2 cellular contexts compared by ENCODE assay signal in the genomic region with DNA sequence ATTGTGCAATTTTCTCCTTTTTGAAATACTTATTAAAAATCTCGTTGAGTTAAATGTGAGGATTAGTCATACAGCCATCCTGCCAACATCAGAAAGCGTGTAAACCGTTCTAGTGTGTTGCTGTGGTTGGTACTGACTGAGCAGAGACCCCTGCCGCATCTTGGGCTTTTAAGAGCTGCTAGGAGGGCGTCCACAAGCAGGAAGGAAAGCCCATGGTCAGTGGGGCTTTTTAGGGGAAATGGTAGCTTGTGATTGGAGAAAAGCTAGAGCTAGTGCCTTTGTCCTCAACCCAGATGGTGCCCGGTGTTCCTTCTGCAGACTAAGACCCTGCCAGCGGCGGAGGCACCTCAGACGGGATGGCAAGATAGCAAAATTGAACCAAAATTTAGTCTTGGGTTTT.
A peak's percentile ranks its signal among the peaks of the same experiment; 100 is the strongest.
TF ChIP-seq lines count a peak whose summit lies in the region.

No MANE protein-coding gene starts in this region.

TF ChIP-seq in K562, 482 proteins besides CTCF, POLR2A, EP300 and RAD21:
- TF ChIP-seq HMBOX1 (IDR thresholded peaks at IDR 0.05) = 0 out of 2 replicates have a peak, but pooled peaks have one; percentile 23
- no peak for TF ChIP-seq ESRRA (IDR thresholded peaks at IDR 0.05; ENCODE audit: borderline replicate concordance, low read depth)
- TF ChIP-seq LCOR (CRISPR knock-in tag; IDR thresholded peaks at IDR 0.05) = 0 out of 2 replicates have a peak, but pooled peaks have one; percentile 11
- TF ChIP-seq CSDE1 (IDR thresholded peaks at IDR 0.05) = no peak
- TF ChIP-seq ZNF592 (IDR thresholded peaks at IDR 0.05) = no peak
- TF ChIP-seq CEBPB (tag; IDR thresholded peaks at IDR 0.05) = peak; percentile 24; the same call in 1 of the 2 replicates
TF ChIP-seq in K562: peak in this region for 3.

TF ChIP-seq in liver, 16 proteins besides CTCF, POLR2A, EP300 and RAD21:
- TF ChIP-seq TAF1 (conservative IDR thresholded peaks at IDR 0.05) (no peak), JUND (IDR thresholded peaks at IDR 0.05) (no peak), FOXA2 (IDR thresholded peaks at IDR 0.05) (no peak), ZBTB33 (IDR thresholded peaks at IDR 0.05) (no peak), FOXA1 (IDR thresholded peaks at IDR 0.05) (no peak), SP1 (IDR thresholded peaks at IDR 0.05) (no peak)
